10 cellular contexts compared by ENCODE assay signal in genomic region chr3:185820973-185821758, GRCh38. TPM values are rescaled to one million over a fixed set of nuclear protein-coding genes. Genes with fewer than 3 reads are reported as not detected.
DNase-seq lines count a peak whose midpoint lies in the region; ATAC-seq and TF ChIP-seq lines count a peak whose summit lies in the region.
"Had no signal": no experiment of that assay in that cellular context is flagged by ENCODE, and none has a peak within 500 bp of the region (broad histone marks: within the 10 kb centered on the region; RNA-seq: fewer than 3 reads in every experiment).

No MANE protein-coding gene starts in this region.

- H3K36me3 ChIP-seq in IMR-90 (ENCODE audit: control insufficient read depth, insufficient read depth, low read length) = no peaks in the 10 kb centered on the region

- H3K23ac ChIP-seq in IMR-90 (ENCODE audit: low read depth, low read length) = peak overlapping the region; percentile 37; the same call in 1 of the 2 replicates

- H3K9me3 Mint-ChIP-seq in activated CD4-positive, alpha-beta T cell treated with anti-CD3 and anti-CD28 coated beads, Interleukin-2, amount 10 ng/mL, durations not matched to agents 7 days and 5 days = no peaks in the 10 kb centered on the region
- no peaks in the 10 kb centered on the region for H3K9me3 Mint-ChIP-seq in activated T-helper 17 cell treated with anti-CD3 and anti-CD28 coated beads, Interleukin-2, amount 50 U/mL, for 72 hours
- no peaks in the 10 kb centered on the region for H3K9me3 Mint-ChIP-seq in activated CD4-positive, alpha-beta memory T cell treated with anti-CD3 and anti-CD28 coated beads, Interleukin-2, amount 10 ng/mL, durations not matched to agents 7 days and 5 days

- no peaks in the 10 kb centered on the region for H3K27me3 ChIP-seq in IMR-90 (ENCODE audit: control insufficient read depth, insufficient read depth, low read length)

- no peak for TF ChIP-seq RAD21 in IMR-90 (IDR thresholded peaks at IDR 0.05; ENCODE audit: low read length)

- in situ Hi-C loops in IMR-90 (cut with MboI; ENCODE audit: low sequenced_read_pairs) = no loop called here

- no peaks in the 10 kb centered on the region for H3K9me3 ChIP-seq in IMR-90 (ENCODE audit: control insufficient read depth, insufficient read depth, low read length)

- no TSS peak for BruUV-seq in IMR-90 (replicated peaks; lab: Mats Ljungman, UMichigan)

- H2BK5ac ChIP-seq in IMR-90 (ENCODE audit: low read depth, low read length, poor library complexity, severe bottlenecking) = peak overlapping the region; percentile 88

- peak overlapping the region; percentile 36; the same call in 1 of the 2 replicates for H3K4ac ChIP-seq in IMR-90 (ENCODE audit: low read depth, low read length)

- H3K4me2 ChIP-seq in IMR-90 (ENCODE audit: low read depth, low read length) = peak overlapping the region; percentile 85

- H3K9me1 ChIP-seq in IMR-90 (ENCODE audit: insufficient read depth, low read length) = peaks cover 7% of the 10 kb centered on the region

- H3K14ac ChIP-seq in IMR-90 (replicated peaks; ENCODE audit: low read depth, low read length) = no peak overlapping the region

- no peak overlapping the region for H4K5ac ChIP-seq in IMR-90 (ENCODE audit: low read depth, low read length)

- H2BK120ac ChIP-seq in IMR-90 (ENCODE audit: low read depth, low read length) = peak overlapping the region; percentile 32

- peaks cover 0 to 17% of the 10 kb centered on the region in 2 experiments; a peak in 3 of 4 replicates for H3K79me1 ChIP-seq in IMR-90 (ENCODE audit: low read depth in 1 of 2, low read length in 2 of 2)

- no peak overlapping the region for H3K27ac Mint-ChIP-seq in activated CD4-positive, alpha-beta T cell treated with anti-CD3 and anti-CD28 coated beads, Interleukin-2, amount 10 ng/mL, durations not matched to agents 7 days and 5 days
- H3K27ac Mint-ChIP-seq in activated T-helper 17 cell treated with anti-CD3 and anti-CD28 coated beads, Interleukin-2, amount 50 U/mL, for 72 hours = no peak overlapping the region
- H3K27ac Mint-ChIP-seq in activated CD4-positive, alpha-beta memory T cell treated with anti-CD3 and anti-CD28 coated beads, Interleukin-2, amount 10 ng/mL, durations not matched to agents 7 days and 5 days = no peak overlapping the region

- no peak overlapping the region for H4K91ac ChIP-seq in IMR-90 (ENCODE audit: insufficient read depth, low read depth, low read length)

- H3K4me1 ChIP-seq in IMR-90 (ENCODE audit: control insufficient read depth, insufficient read depth, low read length) = peaks cover 4% of the 10 kb centered on the region; the same call in 1 of the 2 replicates

- H2BK15ac ChIP-seq in IMR-90 (ENCODE audit: low read depth, low read length) = no peak overlapping the region

- no peak overlapping the region for H2AK9ac ChIP-seq in IMR-90 (replicated peaks; ENCODE audit: low read depth, low read length, poor library complexity)

- peaks cover 42% of the 10 kb centered on the region for H4K20me1 ChIP-seq in IMR-90 (ENCODE audit: insufficient read depth, low read length)

- H3K27me3 Mint-ChIP-seq in activated CD4-positive, alpha-beta T cell treated with anti-CD3 and anti-CD28 coated beads, Interleukin-2, amount 10 ng/mL, durations not matched to agents 7 days and 5 days = peaks cover 57% of the 10 kb centered on the region
- peaks cover 44% of the 10 kb centered on the region for H3K27me3 Mint-ChIP-seq in activated T-helper 17 cell treated with anti-CD3 and anti-CD28 coated beads, Interleukin-2, amount 50 U/mL, for 72 hours
- H3K27me3 Mint-ChIP-seq in activated CD4-positive, alpha-beta memory T cell treated with anti-CD3 and anti-CD28 coated beads, Interleukin-2, amount 10 ng/mL, durations not matched to agents 7 days and 5 days = peaks cover 64% of the 10 kb centered on the region

- peaks cover 6% of the 10 kb centered on the region for H3K4me1 Mint-ChIP-seq in activated CD4-positive, alpha-beta T cell treated with anti-CD3 and anti-CD28 coated beads, Interleukin-2, amount 10 ng/mL, durations not matched to agents 7 days and 5 days
- H3K4me1 Mint-ChIP-seq in activated T-helper 17 cell treated with anti-CD3 and anti-CD28 coated beads, Interleukin-2, amount 50 U/mL, for 72 hours = peaks cover 4% of the 10 kb centered on the region
- peaks cover 10% of the 10 kb centered on the region for H3K4me1 Mint-ChIP-seq in activated CD4-positive, alpha-beta memory T cell treated with anti-CD3 and anti-CD28 coated beads, Interleukin-2, amount 10 ng/mL, durations not matched to agents 7 days and 5 days

- intact Hi-C loops in IMR-90 (cut with micrococcal nuclease) = loop anchor here (2.0 kb wide), 1 partner anchor 162 kb away; no protein-coding TSS in a partner anchor

- H2AK5ac ChIP-seq in IMR-90 (ENCODE audit: low read depth, low read length) = no peak overlapping the region

- H3K9ac ChIP-seq in IMR-90 (ENCODE audit: low read depth, low read length) = no peak overlapping the region

- no CpG with 5 or more reads among the region's 6 CpGs for WGBS in IMR-90 (ENCODE audit: extremely low coverage in 2 of 2, insufficient read length in 1 of 2), 2 experiments

- CTCF ChIA-PET in IMR-90 (lab: Yijun Ruan, JAX) = interaction anchor here (0.8 to 3.1 kb wide), 2 partner anchors 86 to 100 kb away, joined by 4 to 15 read pairs; no protein-coding TSS in a partner anchor
- CTCF ChIA-PET in activated CD4-positive, alpha-beta T cell treated with anti-CD3 and anti-CD28 coated beads, Interleukin-2, amount 10 ng/mL, durations not matched to agents 7 days and 5 days (lab: Charles Lee) = interaction anchor here (0.7 kb wide), 1 partner anchor 1150 kb away, joined by 3 read pairs; no protein-coding TSS in a partner anchor
- CTCF ChIA-PET in activated CD4-positive, alpha-beta memory T cell treated with anti-CD3 and anti-CD28 coated beads, Interleukin-2, amount 10 ng/mL, durations not matched to agents 7 days and 5 days (lab: Charles Lee) = interaction anchor here (0.6 to 2.4 kb wide), 3 partner anchors 53 to 595 kb away, joined by 3 to 11 read pairs (median 5); no protein-coding TSS in a partner anchor

- DNase-seq in AG20443 (ENCODE audit: low spot score) = peak; percentile 49
- DNase-seq in IMR-90 = peak; percentile 95
- DNase-seq in amniotic stem cell (lab: John Stamatoyannopoulos, UW) = peak; percentile 49
- DNase-seq in kidney glomerular epithelial cell (lab: John Stamatoyannopoulos, UW) = peak; percentile 77
- no peak for DNase-seq in activated CD4-positive, alpha-beta T cell treated with anti-CD3 and anti-CD28 coated beads, Interleukin-2, amount 10 ng/mL, durations not matched to agents 7 days and 5 days
- DNase-seq in activated CD4-positive, alpha-beta memory T cell treated with anti-CD3 and anti-CD28 coated beads, Interleukin-2, amount 10 ng/mL, durations not matched to agents 7 days and 5 days = no peak
- DNase-seq: activated CD4-positive, CD25-positive, alpha-beta regulatory T cell; posterior cingulate gyrus had no signal

- H2BK20ac ChIP-seq in IMR-90 (ENCODE audit: low read depth, low read length) = peak overlapping the region; percentile 40; the same call in 1 of the 2 replicates

- dilution Hi-C loops in IMR-90 (cut with HindIII; ENCODE audit: low sequenced_read_pairs, unreplicated experiment) = no loop called here

- peak; percentile 6; the same call in 1 of the 2 replicates for ATAC-seq in IMR-90 (ENCODE audit: low read depth)
- no peak for ATAC-seq in activated T-helper 17 cell treated with anti-CD3 and anti-CD28 coated beads, Interleukin-2, amount 50 U/mL, for 72 hours (replicated peaks)
- ATAC-seq in GM21529 (IDR thresholded peaks at IDR 0.05; ENCODE audit: unreplicated experiment) = no peak

- H3K56ac ChIP-seq in IMR-90 (ENCODE audit: extremely low read depth, insufficient read depth, low read length) = 0 out of 2 replicates have a peak overlapping the region, but pooled peaks have one; percentile 48

- peak overlapping the region; percentile 44; the same call in 1 of the 2 replicates for H3K18ac ChIP-seq in IMR-90 (ENCODE audit: low read depth, low read length)

- peak; percentile 75 for TF ChIP-seq POLR2A in IMR-90 (IDR thresholded peaks at IDR 0.05; ENCODE audit: low read depth, low read length)

- peak overlapping the region; percentile 61; the same call in 1 of the 2 replicates for H3K27ac ChIP-seq in IMR-90 (ENCODE audit: insufficient read depth, low read length)

- POLR2A ChIA-PET in IMR-90 (lab: Charles Lee; ENCODE audit: unreplicated experiment) = interaction anchor here (1.0 kb wide), 1 partner anchor 40 kb away, joined by 3 read pairs; no protein-coding TSS in a partner anchor
- POLR2A ChIA-PET in activated CD4-positive, alpha-beta T cell treated with anti-CD3 and anti-CD28 coated beads, Interleukin-2, amount 10 ng/mL, durations not matched to agents 7 days and 5 days (lab: Charles Lee) = no interaction called here
- POLR2A ChIA-PET in activated CD4-positive, alpha-beta memory T cell treated with anti-CD3 and anti-CD28 coated beads, Interleukin-2, amount 10 ng/mL, durations not matched to agents 7 days and 5 days (lab: Charles Lee) = no interaction called here

- H4K8ac ChIP-seq in IMR-90 (ENCODE audit: low read depth in 2 of 2, low read length in 2 of 2) = peak overlapping the region in 1 of 2 experiments; percentile 33; a peak in 2 of 4 replicates

- H3K4me3 ChIP-seq in IMR-90 (ENCODE audit: insufficient read depth, low read depth, low read length) = peak overlapping the region; percentile 32; the same call in 1 of the 2 replicates

- H2AFZ ChIP-seq in IMR-90 (replicated peaks; ENCODE audit: low read length, poor library complexity) = no peak overlapping the region

- no peak for TF ChIP-seq CTCF in IMR-90 (conservative IDR thresholded peaks at IDR 0.05; ENCODE audit: low read depth, low read length)

- H3K4me3 Mint-ChIP-seq in activated CD4-positive, alpha-beta T cell treated with anti-CD3 and anti-CD28 coated beads, Interleukin-2, amount 10 ng/mL, durations not matched to agents 7 days and 5 days = no peak overlapping the region
- H3K4me3 Mint-ChIP-seq in activated T-helper 17 cell treated with anti-CD3 and anti-CD28 coated beads, Interleukin-2, amount 50 U/mL, for 72 hours = no peak overlapping the region
- no peak overlapping the region for H3K4me3 Mint-ChIP-seq in activated CD4-positive, alpha-beta memory T cell treated with anti-CD3 and anti-CD28 coated beads, Interleukin-2, amount 10 ng/mL, durations not matched to agents 7 days and 5 days

- no peaks in the 10 kb centered on the region for H3K36me3 Mint-ChIP-seq in activated CD4-positive, alpha-beta T cell treated with anti-CD3 and anti-CD28 coated beads, Interleukin-2, amount 10 ng/mL, durations not matched to agents 7 days and 5 days (ENCODE audit: low read depth)
- peaks cover under 1% of the 10 kb centered on the region for H3K36me3 Mint-ChIP-seq in activated T-helper 17 cell treated with anti-CD3 and anti-CD28 coated beads, Interleukin-2, amount 50 U/mL, for 72 hours (ENCODE audit: low read depth)
- H3K36me3 Mint-ChIP-seq in activated CD4-positive, alpha-beta memory T cell treated with anti-CD3 and anti-CD28 coated beads, Interleukin-2, amount 10 ng/mL, durations not matched to agents 7 days and 5 days (ENCODE audit: low read depth) = no peaks in the 10 kb centered on the region

RNA-seq across cellular contexts. Expression of gene IGF2BP2, which starts 3.7 kb away (rescaled TPM):
- 88.2 and 126 TPM in 2 replicates for total RNA-seq in IMR-90 (2012; rRNA removed)
- polyA plus RNA-seq in IMR-90 (2012; rRNA removed) = 20.3 and 23.4 TPM in 2 replicates
- polyA plus RNA-seq in IMR-90 (2012; cell fraction: cytosol; rRNA removed) = 9.7 and 14.1 TPM in 2 replicates
- polyA plus RNA-seq in IMR-90 (2012; cell fraction: nucleus; rRNA removed; ENCODE audit: low replicate concordance) = 15.6 and 47.0 TPM in 2 replicates
- total RNA-seq in activated CD4-positive, alpha-beta T cell treated with anti-CD3 and anti-CD28 coated beads, Interleukin-2, amount 10 ng/mL, durations not matched to agents 7 days and 5 days = under 1 TPM in 1 of 2 experiments, not detected in 1; 0.62 TPM
- under 1 TPM; 0.28 to 0.82 TPM for total RNA-seq in activated T-helper 17 cell treated with anti-CD3 and anti-CD28 coated beads, Interleukin-2, amount 50 U/mL, for 72 hours
- total RNA-seq in activated CD4-positive, alpha-beta memory T cell treated with anti-CD3 and anti-CD28 coated beads, Interleukin-2, amount 10 ng/mL, durations not matched to agents 7 days and 5 days = under 1 TPM; 0.13 to 0.40 TPM

Comparison
In these comparisons a context has a peak if more than half of its experiments do, and no peak if none do; other contexts are left out.
1. DNase-seq: peak in AG20443 (single experiment), IMR-90 (single experiment), amniotic stem cell (single experiment) and kidney glomerular epithelial cell (single experiment); none in activated CD4-positive, alpha-beta T cell treated with anti-CD3 and anti-CD28 coated beads, Interleukin-2, amount 10 ng/mL, durations not matched to agents 7 days and 5 days (single experiment) and activated CD4-positive, alpha-beta memory T cell treated with anti-CD3 and anti-CD28 coated beads, Interleukin-2, amount 10 ng/mL, durations not matched to agents 7 days and 5 days (single experiment).
2. RNA of gene IGF2BP2, which starts 3.7 kb away (total RNA-seq): 88.2 to 126 TPM in IMR-90; 0.28 to 0.82 TPM in activated T-helper 17 cell treated with anti-CD3 and anti-CD28 coated beads, Interleukin-2, amount 50 U/mL, for 72 hours, 0.62 TPM in activated CD4-positive, alpha-beta T cell treated with anti-CD3 and anti-CD28 coated beads, Interleukin-2, amount 10 ng/mL, durations not matched to agents 7 days and 5 days and 0.13 to 0.40 TPM in activated CD4-positive, alpha-beta memory T cell treated with anti-CD3 and anti-CD28 coated beads, Interleukin-2, amount 10 ng/mL, durations not matched to agents 7 days and 5 days; every median in the first group is over 10 times any median in the second.